ENCODE assay signal across 2 cellular contexts in the genomic region with DNA sequence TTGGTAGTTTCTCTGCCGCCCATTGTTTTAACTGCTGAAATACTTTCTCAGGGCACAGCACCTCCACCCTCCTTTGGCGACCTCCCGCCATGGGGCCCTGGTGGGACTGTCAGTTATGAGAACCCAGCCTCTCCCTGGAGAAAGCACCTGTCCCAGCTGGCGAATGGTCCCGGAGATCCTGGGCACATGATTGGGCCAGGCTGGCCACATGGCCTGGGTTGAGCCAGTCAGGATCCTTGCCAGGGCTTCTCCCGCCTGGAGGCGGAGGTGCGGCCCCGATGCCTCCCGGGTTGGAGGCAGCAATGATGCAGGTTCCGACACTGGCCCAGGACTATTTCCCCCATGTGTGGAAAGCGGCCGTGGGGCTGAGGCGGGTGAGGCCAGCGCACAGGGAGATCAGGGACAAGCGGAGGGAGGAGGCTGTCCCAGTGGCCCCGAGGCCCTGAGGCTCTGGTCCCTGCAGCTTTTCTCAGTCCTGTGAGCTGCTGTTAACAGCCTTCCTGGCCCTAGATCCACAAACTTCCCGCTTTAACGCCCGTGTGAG.
TF ChIP-seq lines count a peak whose summit lies in the region.

No MANE protein-coding gene starts in this region.

TF ChIP-seq in IMR-90, 13 proteins besides CTCF, POLR2A, EP300 and RAD21:
- TF ChIP-seq, protein P1, sequence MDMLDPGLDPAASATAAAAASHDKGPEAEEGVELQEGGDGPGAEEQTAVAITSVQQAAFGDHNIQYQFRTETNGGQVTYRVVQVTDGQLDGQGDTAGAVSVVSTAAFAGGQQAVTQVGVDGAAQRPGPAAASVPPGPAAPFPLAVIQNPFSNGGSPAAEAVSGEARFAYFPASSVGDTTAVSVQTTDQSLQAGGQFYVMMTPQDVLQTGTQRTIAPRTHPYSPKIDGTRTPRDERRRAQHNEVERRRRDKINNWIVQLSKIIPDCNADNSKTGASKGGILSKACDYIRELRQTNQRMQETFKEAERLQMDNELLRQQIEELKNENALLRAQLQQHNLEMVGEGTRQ (IDR thresholded peaks at IDR 0.05; ENCODE audit: low read depth, low read length) = peak; percentile 19; the same call in 1 of the 2 replicates
- TF ChIP-seq, protein P2, sequence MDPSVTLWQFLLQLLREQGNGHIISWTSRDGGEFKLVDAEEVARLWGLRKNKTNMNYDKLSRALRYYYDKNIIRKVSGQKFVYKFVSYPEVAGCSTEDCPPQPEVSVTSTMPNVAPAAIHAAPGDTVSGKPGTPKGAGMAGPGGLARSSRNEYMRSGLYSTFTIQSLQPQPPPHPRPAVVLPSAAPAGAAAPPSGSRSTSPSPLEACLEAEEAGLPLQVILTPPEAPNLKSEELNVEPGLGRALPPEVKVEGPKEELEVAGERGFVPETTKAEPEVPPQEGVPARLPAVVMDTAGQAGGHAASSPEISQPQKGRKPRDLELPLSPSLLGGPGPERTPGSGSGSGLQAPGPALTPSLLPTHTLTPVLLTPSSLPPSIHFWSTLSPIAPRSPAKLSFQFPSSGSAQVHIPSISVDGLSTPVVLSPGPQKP (IDR thresholded peaks at IDR 0.05; ENCODE audit: borderline replicate concordance, low read depth, low read length) = no peak
- no peak for TF ChIP-seq MXI1 (IDR thresholded peaks at IDR 0.05; ENCODE audit: borderline replicate concordance, low read depth, low read length)
- TF ChIP-seq RCOR1 (IDR thresholded peaks at IDR 0.05; ENCODE audit: insufficient replicate concordance, low read length) = no peak

TF ChIP-seq in K562, 482 proteins besides CTCF, POLR2A, EP300 and RAD21:
- TF ChIP-seq CEBPB (tag; IDR thresholded peaks at IDR 0.05) (no peak), HCFC1 (IDR thresholded peaks at IDR 0.05; ENCODE audit: low read depth, low read length) (no peak), NFYB (IDR thresholded peaks at IDR 0.05; ENCODE audit: extremely low read depth, insufficient read length) (peak; percentile 23), HEY1 (CRISPR knock-in tag; IDR thresholded peaks at IDR 0.05; ENCODE audit: borderline replicate concordance) (no peak), RAD51 (IDR thresholded peaks at IDR 0.05; ENCODE audit: borderline replicate concordance, low read depth) (peak; percentile 47; the same call in 1 of the 2 replicates), ZNF174 (CRISPR knock-in tag; IDR thresholded peaks at IDR 0.05) (no peak), SRSF1 (IDR thresholded peaks at IDR 0.05; ENCODE audit: low read depth, low read length) (no peak), RBM15 (IDR thresholded peaks at IDR 0.05; ENCODE audit: insufficient read depth, low read length) (no peak), NELFE (IDR thresholded peaks at IDR 0.05; ENCODE audit: insufficient read depth, insufficient read length) (no peak), ZNF354B (CRISPR knock-in tag; IDR thresholded peaks at IDR 0.05) (no peak), NBN (IDR thresholded peaks at IDR 0.05; ENCODE audit: low read depth) (no peak)
- TF ChIP-seq, protein P3, sequence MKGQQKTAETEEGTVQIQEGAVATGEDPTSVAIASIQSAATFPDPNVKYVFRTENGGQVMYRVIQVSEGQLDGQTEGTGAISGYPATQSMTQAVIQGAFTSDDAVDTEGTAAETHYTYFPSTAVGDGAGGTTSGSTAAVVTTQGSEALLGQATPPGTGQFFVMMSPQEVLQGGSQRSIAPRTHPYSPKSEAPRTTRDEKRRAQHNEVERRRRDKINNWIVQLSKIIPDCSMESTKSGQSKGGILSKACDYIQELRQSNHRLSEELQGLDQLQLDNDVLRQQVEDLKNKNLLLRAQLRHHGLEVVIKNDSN (CRISPR knock-in tag; IDR thresholded peaks at IDR 0.05) = peak; percentile 81
- TF ChIP-seq, protein P1 (CRISPR knock-in tag; IDR thresholded peaks at IDR 0.05) = peak; percentile 59
